In genomic region chr9:70413427-70413797, GRCh38 we compare ENCODE assay signal across 8 cellular contexts. TPM values are rescaled to one million over a fixed set of nuclear protein-coding genes. Genes with fewer than 3 reads are reported as not detected.
DNase-seq lines count a peak whose midpoint lies in the region; ATAC-seq, FAIRE-seq and TF ChIP-seq lines count a peak whose summit lies in the region.

No MANE protein-coding gene starts in this region.

- no peaks in the 10 kb centered on the region for H3K36me3 Mint-ChIP-seq in brain

- H3K27me3 ChIP-seq in ACC112 (ENCODE audit: insufficient read depth, low read length) (no peaks in the 10 kb centered on the region), kidney epithelial cell (ENCODE audit: control insufficient read depth, insufficient read depth, low read length) (no peaks in the 10 kb centered on the region)

- in situ Hi-C loops in KBM-7 (cut with MboI; ENCODE audit: low pct_unique_long_range_greater_than_20kb, low sequenced_read_pairs): loop anchor here (10.0 kb wide), 1 partner anchor 81 kb away; no protein-coding TSS in a partner anchor

- H3K79me2 ChIP-seq in ACC112 (ENCODE audit: control insufficient read depth, insufficient read depth, low read length, unreplicated experiment): peaks cover 59% of the 10 kb centered on the region

- peak; percentile 35 for FAIRE-seq in GM12891 (lab: Jason Lieb, UNC)

- peak overlapping the region; percentile 95 to 100 (median 97) for H3K4me3 Mint-ChIP-seq in brain

- H3K4me1 Mint-ChIP-seq in brain: peaks cover 43% of the 10 kb centered on the region

- DNase-seq in GM12891 (ENCODE audit: insufficient read length, low spot score): peak; percentile 36
- peak; percentile 64 for DNase-seq in NCI-H748 treated with DMSO at 0.1 percent for 48 hours (lab: John Stamatoyannopoulos, UW)
- DNase-seq in kidney epithelial cell (ENCODE audit: low read depth): no peak
- peak; percentile 75 for DNase-seq in stimulated activated naive CD8-positive, alpha-beta T cell treated with anti-CD3 and anti-CD28 coated beads, Interleukin-15, Interleukin-2, amounts not matched to agents 100 U/mL and 50 U/mL, for 24 hours
- DNase-seq in KBM-7: no peak

- H2AFZ ChIP-seq in ACC112 (ENCODE audit: low read length, unreplicated experiment): no peak overlapping the region

- peaks cover 74% of the 10 kb centered on the region for H3K27me3 Mint-ChIP-seq in brain

- H3K36me3 ChIP-seq in ACC112 (ENCODE audit: insufficient read depth, low read length): peaks cover 17% of the 10 kb centered on the region
- no peaks in the 10 kb centered on the region for H3K36me3 ChIP-seq in kidney epithelial cell (ENCODE audit: control insufficient read depth, insufficient read depth, low read length)

- H3K4me3 ChIP-seq in ACC112 (ENCODE audit: low read depth, low read length) (peak overlapping the region; percentile 82), kidney epithelial cell (ENCODE audit: low read depth, low read length) (peak overlapping the region; percentile 92)

- TF ChIP-seq POLR2A in GM12891 (IDR thresholded peaks at IDR 0.05; ENCODE audit: low read depth, low read length): no peak

- H3K27ac ChIP-seq in ACC112 (ENCODE audit: low read depth, low read length): peak overlapping the region; percentile 100

- TF ChIP-seq CTCF in brain (conservative IDR thresholded peaks at IDR 0.05) (no peak), kidney epithelial cell (IDR thresholded peaks at IDR 0.05; ENCODE audit: insufficient read depth, low read length, poor library complexity, severe bottlenecking) (no peak)

- H3K27ac Mint-ChIP-seq in brain: peak overlapping the region; percentile 35 to 100 (median 97)

- peak; percentile 22 for ATAC-seq in HG02759 (IDR thresholded peaks at IDR 0.05; ENCODE audit: unreplicated experiment)
- peak; percentile 5 for ATAC-seq in stimulated activated naive CD8-positive, alpha-beta T cell treated with anti-CD3 and anti-CD28 coated beads, Interleukin-15, Interleukin-2, amounts not matched to agents 100 U/mL and 50 U/mL, for 24 hours

- peaks cover 0 to 4% (median 0%) of the 10 kb centered on the region in 5 experiments for H3K9me3 Mint-ChIP-seq in brain

- peaks cover 44% of the 10 kb centered on the region for H3K4me1 ChIP-seq in ACC112 (ENCODE audit: control insufficient read depth, insufficient read depth, low read length, unreplicated experiment)

TF ChIP-seq in GM12891, 5 proteins besides CTCF, POLR2A, EP300 and RAD21:
- TF ChIP-seq POLR2AphosphoS5 (IDR thresholded peaks at IDR 0.05; ENCODE audit: low read depth, low read length): no peak
- no peak for TF ChIP-seq PAX5 (IDR thresholded peaks at IDR 0.05; ENCODE audit: insufficient read depth, low read length, severe bottlenecking)
- TF ChIP-seq SPI1 (IDR thresholded peaks at IDR 0.05; ENCODE audit: low read depth, low read length): no peak
- no peak for TF ChIP-seq POU2F2 (IDR thresholded peaks at IDR 0.05; ENCODE audit: low read depth, low read length)

RNA-seq across cellular contexts. Expression of gene KLF9, which starts 1.0 kb away (rescaled TPM):
- polyA plus RNA-seq in GM12891 (2012; ENCODE audit: low read depth, missing spikeins): 0.69 TPM
- polyA plus RNA-seq in brain (ENCODE audit: insufficient read depth, low read depth, low replicate concordance): 8.4 TPM
- total RNA-seq in kidney epithelial cell: 9.7 and 11.0 TPM in 2 replicates

Comparison
In these comparisons a context has a peak if more than half of its experiments do, and no peak if none do; other contexts are left out.
1. DNase-seq: peak in GM12891 (single experiment), NCI-H748 treated with DMSO at 0.1 percent for 48 hours (single experiment) and stimulated activated naive CD8-positive, alpha-beta T cell treated with anti-CD3 and anti-CD28 coated beads, Interleukin-15, Interleukin-2, amounts not matched to agents 100 U/mL and 50 U/mL, for 24 hours (single experiment); none in kidney epithelial cell (single experiment) and KBM-7 (single experiment).